8 cellular contexts compared by ENCODE assay signal in the genomic region with DNA sequence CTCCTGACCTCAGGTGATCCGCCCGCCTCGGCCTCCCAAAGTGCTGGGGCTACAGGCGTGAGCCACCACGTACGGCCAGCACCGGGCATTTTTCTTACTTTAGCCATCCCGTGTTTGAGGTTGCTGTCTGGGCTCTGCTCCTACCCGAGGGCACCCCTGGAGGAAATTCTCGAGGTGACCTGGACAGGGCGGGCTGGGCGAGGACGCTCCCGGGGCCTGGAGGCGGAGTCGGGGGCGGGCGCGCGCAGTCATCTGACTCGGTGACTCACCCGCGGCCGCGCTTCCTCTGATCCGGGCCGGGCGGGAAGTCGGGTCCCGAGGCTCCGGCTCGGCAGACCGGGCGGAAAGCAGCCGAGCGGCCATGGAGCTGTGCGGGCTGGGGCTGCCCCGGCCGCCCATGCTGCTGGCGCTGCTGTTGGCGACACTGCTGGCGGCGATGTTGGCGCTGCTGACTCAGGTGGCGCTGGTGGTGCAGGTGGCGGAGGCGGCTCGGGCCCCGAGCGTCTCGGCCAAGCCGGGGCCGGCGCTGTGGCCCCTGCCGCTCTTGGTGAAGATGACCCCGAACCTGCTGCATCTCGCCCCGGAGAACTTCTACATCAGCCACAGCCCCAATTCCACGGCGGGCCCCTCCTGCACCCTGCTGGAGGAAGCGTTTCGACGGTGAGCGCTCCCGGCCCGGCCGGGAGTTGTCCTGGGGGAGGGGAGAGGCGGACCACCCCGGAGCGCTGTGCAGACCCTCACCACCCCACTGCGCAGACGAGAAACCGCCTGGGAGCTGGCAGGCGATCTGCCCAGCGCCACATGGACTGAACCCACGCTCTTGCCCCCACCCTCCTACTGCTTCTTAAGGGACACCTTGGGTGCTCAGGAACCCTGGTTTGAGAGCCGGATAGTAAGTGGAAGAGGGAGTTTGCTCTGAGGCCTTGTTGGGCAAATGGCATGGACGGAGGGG.
A peak's percentile ranks its signal among the peaks of the same experiment; 100 is the strongest.
DNase-seq lines count a peak whose midpoint lies in the region; ATAC-seq and FAIRE-seq lines count a peak whose summit lies in the region.

A gene (plus strand): TSS at position 334 of the 952 bp plus-strand sequence. CDS start 28 bp downstream, at position 362.

- H3K27ac ChIP-seq in ACC112 (ENCODE audit: low read depth, low read length): peak within 1 kb of the TSS; percentile 33; the same call in 1 of the 2 replicates

- peaks cover 13% of the 10 kb centered on the region for H3K36me3 ChIP-seq in ACC112 (ENCODE audit: insufficient read depth, low read length)

- H3K4me1 Mint-ChIP-seq in central memory CD8-positive, alpha-beta T cell: peaks cover 19% of the 10 kb centered on the region

- ATAC-seq in HG02970 (IDR thresholded peaks at IDR 0.05; ENCODE audit: low FRiP score, unreplicated experiment): peak; percentile 69
- peak; percentile 91 to 95 for ATAC-seq in activated CD4-positive, CD25-positive, alpha-beta regulatory T cell treated with anti-CD3 and anti-CD28 coated beads, Interleukin-2, amount 50 U/mL, for 24 hours
- peak; percentile 94 for ATAC-seq in central memory CD8-positive, alpha-beta T cell (replicated peaks; ENCODE audit: extremely low read depth, poor library complexity, severe bottlenecking)

- peak within 1 kb of the TSS; percentile 52 for H3K27ac Mint-ChIP-seq in central memory CD8-positive, alpha-beta T cell (ENCODE audit: low read depth)

- peak within 1 kb of the TSS; percentile 79 for H3K4me3 Mint-ChIP-seq in central memory CD8-positive, alpha-beta T cell

- peak within 1 kb of the TSS; percentile 86 for H3K4me3 ChIP-seq in ACC112 (ENCODE audit: low read depth, low read length)

- peak; percentile 54 for DNase-seq in GM18507 (ENCODE audit: extremely low spot score, insufficient read length, low read depth)
- DNase-seq in NCI-H2227 (lab: John Stamatoyannopoulos, UW; ENCODE audit: unreplicated experiment): peak; percentile 79
- peak; percentile 64 to 66 for DNase-seq in central memory CD8-positive, alpha-beta T cell (ENCODE audit: low spot score in 2 of 2)
- peak; percentile 96 for DNase-seq in islet precursor cell
- DNase-seq in stimulated activated CD4-positive, alpha-beta T cell treated with anti-CD3 and anti-CD28 coated beads, Interleukin-12 subunit alpha, Interleukin-12 subunit beta, amount 100 ng/mL, for 4 hours: peak; percentile 86

- FAIRE-seq in GM18507 (lab: Jason Lieb, UNC): peak; percentile 73

- peak within 1 kb of the TSS; percentile 73 for H2AFZ ChIP-seq in ACC112 (ENCODE audit: low read length, unreplicated experiment)

- H3K27me3 Mint-ChIP-seq in central memory CD8-positive, alpha-beta T cell: peaks cover 2% of the 10 kb centered on the region

- H3K36me3 Mint-ChIP-seq in central memory CD8-positive, alpha-beta T cell (ENCODE audit: insufficient read depth): peaks cover 9% of the 10 kb centered on the region

- H3K4me1 ChIP-seq in ACC112 (ENCODE audit: control insufficient read depth, insufficient read depth, low read length, unreplicated experiment): peaks cover 26% of the 10 kb centered on the region

- H3K9me3 Mint-ChIP-seq in central memory CD8-positive, alpha-beta T cell: no peaks in the 10 kb centered on the region

- H3K27me3 ChIP-seq in ACC112 (ENCODE audit: insufficient read depth, low read length): no peaks in the 10 kb centered on the region

- H3K79me2 ChIP-seq in ACC112 (ENCODE audit: control insufficient read depth, insufficient read depth, low read length, unreplicated experiment): peaks cover 26% of the 10 kb centered on the region

Comparison
In these comparisons a context has a peak if more than half of its experiments do, and no peak if none do; other contexts are left out.
1. Peak in every context shown above with its lines: DNase-seq, ATAC-seq, H3K4me3 ChIP-seq and H3K27ac ChIP-seq.